In the genomic region with DNA sequence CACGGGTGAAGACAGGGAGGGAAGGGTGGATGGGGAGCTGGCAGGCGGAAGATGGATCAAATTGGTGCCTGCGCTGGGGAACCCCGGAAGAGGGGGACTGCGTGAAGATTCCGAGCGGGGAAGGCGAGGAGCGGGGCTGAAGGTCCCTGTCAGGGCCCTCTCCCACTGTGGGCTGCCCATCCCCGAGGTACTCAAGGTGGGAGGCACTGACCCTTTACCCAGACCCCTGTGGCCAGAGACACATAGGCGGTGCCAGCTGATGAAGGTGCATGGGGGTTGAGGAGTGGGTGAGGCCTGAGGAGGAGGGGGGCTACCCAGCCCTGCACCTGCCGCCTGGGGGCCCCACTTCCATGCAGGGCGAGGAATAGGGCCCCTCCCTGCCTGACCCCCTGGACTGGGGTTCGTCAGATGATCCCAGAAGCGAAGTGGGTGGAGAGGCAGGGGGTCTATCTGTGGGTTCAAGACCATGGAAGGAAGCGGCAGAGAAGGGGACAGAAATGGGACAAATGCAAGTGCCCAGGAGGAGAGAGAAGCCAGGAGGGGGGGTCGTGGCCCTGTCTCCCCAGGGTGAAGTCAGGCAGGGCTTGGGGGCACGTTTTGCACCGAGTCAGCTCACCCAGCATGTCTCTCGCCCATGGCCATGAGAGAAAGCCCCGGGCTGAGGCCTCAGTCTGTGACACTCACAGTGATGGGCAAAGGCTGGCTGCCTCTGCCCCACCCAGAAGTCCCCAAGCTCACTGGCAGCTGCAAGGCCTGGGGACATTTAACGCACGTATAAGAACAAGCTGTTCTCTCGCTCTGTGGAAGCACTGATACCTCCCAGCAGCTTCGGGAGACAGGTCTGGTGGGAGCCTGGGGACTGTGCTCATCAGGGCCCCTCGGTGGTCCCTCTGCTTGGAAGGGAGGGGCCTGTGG, we compare ENCODE assay signal across 1 cellular context.
TF ChIP-seq lines count a peak whose summit lies in the region.

No MANE protein-coding gene starts in this region.

TF ChIP-seq in HCT116, 20 proteins besides CTCF, POLR2A, EP300 and RAD21:
- TF ChIP-seq, protein P1, sequence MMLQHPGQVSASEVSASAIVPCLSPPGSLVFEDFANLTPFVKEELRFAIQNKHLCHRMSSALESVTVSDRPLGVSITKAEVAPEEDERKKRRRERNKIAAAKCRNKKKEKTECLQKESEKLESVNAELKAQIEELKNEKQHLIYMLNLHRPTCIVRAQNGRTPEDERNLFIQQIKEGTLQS (IDR thresholded peaks at IDR 0.05), result no peak
- TF ChIP-seq CEBPB (IDR thresholded peaks at IDR 0.05; ENCODE audit: low read depth) (no peak), POLR2AphosphoS5 (IDR thresholded peaks at IDR 0.05; ENCODE audit: low read depth, low read length) (peak; percentile 12; the same call in 1 of the 2 replicates), FOSL1 (IDR thresholded peaks at IDR 0.05; ENCODE audit: low read depth) (no peak), YY1 (IDR thresholded peaks at IDR 0.05; ENCODE audit: extremely low read depth, insufficient replicate concordance, low read depth, low read length) (no peak), SIN3A (IDR thresholded peaks at IDR 0.05; ENCODE audit: low read depth) (no peak)
- TF ChIP-seq, protein P2, sequence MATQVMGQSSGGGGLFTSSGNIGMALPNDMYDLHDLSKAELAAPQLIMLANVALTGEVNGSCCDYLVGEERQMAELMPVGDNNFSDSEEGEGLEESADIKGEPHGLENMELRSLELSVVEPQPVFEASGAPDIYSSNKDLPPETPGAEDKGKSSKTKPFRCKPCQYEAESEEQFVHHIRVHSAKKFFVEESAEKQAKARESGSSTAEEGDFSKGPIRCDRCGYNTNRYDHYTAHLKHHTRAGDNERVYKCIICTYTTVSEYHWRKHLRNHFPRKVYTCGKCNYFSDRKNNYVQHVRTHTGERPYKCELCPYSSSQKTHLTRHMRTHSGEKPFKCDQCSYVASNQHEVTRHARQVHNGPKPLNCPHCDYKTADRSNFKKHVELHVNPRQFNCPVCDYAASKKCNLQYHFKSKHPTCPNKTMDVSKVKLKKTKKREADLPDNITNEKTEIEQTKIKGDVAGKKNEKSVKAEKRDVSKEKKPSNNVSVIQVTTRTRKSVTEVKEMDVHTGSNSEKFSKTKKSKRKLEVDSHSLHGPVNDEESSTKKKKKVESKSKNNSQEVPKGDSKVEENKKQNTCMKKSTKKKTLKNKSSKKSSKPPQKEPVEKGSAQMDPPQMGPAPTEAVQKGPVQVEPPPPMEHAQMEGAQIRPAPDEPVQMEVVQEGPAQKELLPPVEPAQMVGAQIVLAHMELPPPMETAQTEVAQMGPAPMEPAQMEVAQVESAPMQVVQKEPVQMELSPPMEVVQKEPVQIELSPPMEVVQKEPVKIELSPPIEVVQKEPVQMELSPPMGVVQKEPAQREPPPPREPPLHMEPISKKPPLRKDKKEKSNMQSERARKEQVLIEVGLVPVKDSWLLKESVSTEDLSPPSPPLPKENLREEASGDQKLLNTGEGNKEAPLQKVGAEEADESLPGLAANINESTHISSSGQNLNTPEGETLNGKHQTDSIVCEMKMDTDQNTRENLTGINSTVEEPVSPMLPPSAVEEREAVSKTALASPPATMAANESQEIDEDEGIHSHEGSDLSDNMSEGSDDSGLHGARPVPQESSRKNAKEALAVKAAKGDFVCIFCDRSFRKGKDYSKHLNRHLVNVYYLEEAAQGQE (IDR thresholded peaks at IDR 0.05; ENCODE audit: low read depth), result no peak
- TF ChIP-seq, protein P3, sequence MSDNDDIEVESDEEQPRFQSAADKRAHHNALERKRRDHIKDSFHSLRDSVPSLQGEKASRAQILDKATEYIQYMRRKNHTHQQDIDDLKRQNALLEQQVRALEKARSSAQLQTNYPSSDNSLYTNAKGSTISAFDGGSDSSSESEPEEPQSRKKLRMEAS (IDR thresholded peaks at IDR 0.05), result no peak
